In the genomic region with DNA sequence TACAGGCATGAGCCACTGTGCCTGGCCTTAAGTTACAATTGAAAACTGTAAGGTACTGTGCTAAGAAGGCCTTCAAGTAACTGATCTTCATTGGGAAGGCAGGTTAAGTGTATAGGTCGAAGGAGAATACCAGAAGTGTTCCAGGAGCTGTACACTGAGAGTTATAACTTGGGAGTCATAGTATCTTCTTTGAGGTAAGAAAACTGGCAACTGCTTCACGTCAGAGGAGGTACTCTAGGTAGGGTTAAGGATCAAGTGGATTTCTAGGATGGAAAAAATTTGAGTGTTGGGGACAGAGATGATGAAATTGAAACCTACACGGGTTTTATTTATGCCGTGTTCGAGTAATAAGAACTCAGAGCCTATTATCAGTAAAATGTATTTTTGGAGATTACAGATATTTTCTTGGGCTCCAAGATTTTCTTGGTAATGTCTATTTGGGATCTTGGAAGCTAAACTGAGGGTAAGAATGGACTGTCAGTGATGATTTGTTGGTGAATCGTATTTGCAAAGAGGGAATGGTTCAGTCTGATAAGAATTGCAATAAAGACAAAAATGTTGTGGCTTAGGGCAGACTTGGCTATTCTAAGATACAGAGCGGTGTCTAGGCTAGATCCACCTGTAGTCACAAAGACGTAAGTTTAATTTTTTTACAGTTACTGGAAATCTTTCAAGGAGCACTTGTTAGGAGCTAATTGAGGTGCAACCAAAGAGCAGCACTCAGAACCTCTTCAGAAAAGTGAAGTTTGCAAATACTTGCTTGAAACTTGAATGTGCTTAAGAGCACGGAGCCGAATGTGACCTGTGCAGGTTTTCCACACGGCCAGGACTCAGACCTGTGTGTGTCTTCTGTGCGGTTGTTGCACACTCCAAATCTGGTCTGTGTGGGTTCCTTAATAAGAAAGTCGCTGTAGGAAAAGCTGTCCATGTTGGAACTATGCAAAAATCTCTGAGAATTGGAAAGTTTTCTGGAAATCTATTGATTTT, we compare ENCODE assay signal across 16 cellular contexts.
"Had no signal": no experiment of that assay in that cellular context is flagged by ENCODE, and none has a peak within 500 bp of the region (broad histone marks: within the 10 kb centered on the region; RNA-seq: fewer than 3 reads in every experiment).

No MANE protein-coding gene starts in this region.

- H3K36me3 ChIP-seq: neural progenitor cell, right lobe of liver, thoracic aorta, transverse colon had no signal

- H3K9me3 ChIP-seq: right lobe of liver, thoracic aorta, transverse colon had no signal

- H3K27me3 ChIP-seq: neural progenitor cell, right lobe of liver, transverse colon had no signal

- H3K4me3 ChIP-seq: neural progenitor cell, right lobe of liver, thoracic aorta, transverse colon had no signal

- H3K27ac ChIP-seq: neural progenitor cell, parathyroid adenoma, right lobe of liver, thoracic aorta, transverse colon had no signal

- H3K4me1 ChIP-seq: parathyroid adenoma, right lobe of liver, transverse colon had no signal

- DNase-seq: cortex of kidney; head of caudate nucleus; mammary epithelial cell; mesendoderm; midbrain; naive thymus-derived CD4-positive, alpha-beta T cell; right lobe of liver; small intestine; stimulated activated CD4-positive, alpha-beta T cell treated with anti-CD3 and anti-CD28 coated beads, Interleukin-15, amount 100 ng/mL, for 24 hours; stimulated activated CD4-positive, alpha-beta T cell treated with anti-CD3 and anti-CD28 coated beads, Interleukin-2, amount 100 ng/mL, for 48 hours; stimulated activated CD8-positive, alpha-beta memory T cell treated with anti-CD3 and anti-CD28 coated beads, Interleukin-4, amount 100 ng/mL, for 48 hours; stimulated activated naive CD8-positive, alpha-beta T cell treated with anti-CD3 and anti-CD28 coated beads, Interleukin-15, Interleukin-2, amounts not matched to agents 100 U/mL and 50 U/mL, for 24 hours; transverse colon had no signal

- ATAC-seq: naive thymus-derived CD4-positive, alpha-beta T cell; right lobe of liver; stimulated activated naive CD8-positive, alpha-beta T cell treated with anti-CD3 and anti-CD28 coated beads, Interleukin-15, Interleukin-2, amounts not matched to agents 100 U/mL and 50 U/mL, for 24 hours had no signal
